Comparison of ENCODE assay signal across 21 cellular contexts in genomic region chr1:9152535-9152934, GRCh38.
"Had no signal": no experiment of that assay in that cellular context is flagged by ENCODE, and none has a peak within 500 bp of the region (broad histone marks: within the 10 kb centered on the region; RNA-seq: fewer than 3 reads in every experiment).

No MANE protein-coding gene starts in this region.

- H3K27me3 Mint-ChIP-seq: activated CD4-positive, alpha-beta T cell treated with anti-CD3 and anti-CD28 coated beads, Interleukin-2, amount 10 ng/mL, durations not matched to agents 7 days and 5 days; progenitor cell of endocrine pancreas; stimulated activated naive CD8-positive, alpha-beta T cell treated with anti-CD3 and anti-CD28 coated beads, Interleukin-15, Interleukin-2, amounts not matched to agents 100 ng/mL and 50 ng/mL, for 24 hours had no signal

- H3K27ac ChIP-seq: hepatocyte had no signal

- H3K27me3 ChIP-seq: ascending aorta, breast epithelium, hepatocyte had no signal

- H3K9me3 ChIP-seq: ascending aorta, breast epithelium had no signal

- ATAC-seq: activated CD8-positive, alpha-beta T cell treated with anti-CD3 and anti-CD28 coated beads, Interleukin-2, amount 10 ng/mL, durations not matched to agents 7 days and 5 days; right cardiac atrium had no signal

- H3K27ac Mint-ChIP-seq: activated CD4-positive, alpha-beta T cell treated with anti-CD3 and anti-CD28 coated beads, Interleukin-2, amount 10 ng/mL, durations not matched to agents 7 days and 5 days; activated CD8-positive, alpha-beta T cell treated with anti-CD3 and anti-CD28 coated beads, Interleukin-2, amount 10 ng/mL, durations not matched to agents 7 days and 5 days; activated naive CD4-positive, alpha-beta T cell treated with anti-CD3 and anti-CD28 coated beads for 36 hours; activated T-cell treated with anti-CD3 and anti-CD28 coated beads, Interleukin-2, amount 50 U/mL, for 24 hours; activated T-helper 2 cell treated with anti-CD3 and anti-CD28 coated beads, Interferon-gamma antibody, Interleukin-2, Interleukin-4, amounts not matched to agents 10 μg/mL and 5 μg/mL and 100 μg/mL, durations not matched to agents 14 hours and 24 hours and 36 hours; progenitor cell of endocrine pancreas; stimulated activated naive CD8-positive, alpha-beta T cell treated with anti-CD3 and anti-CD28 coated beads, Interleukin-15, Interleukin-2, amounts not matched to agents 100 ng/mL and 50 ng/mL, for 24 hours had no signal

- DNase-seq: activated CD4-positive, alpha-beta T cell treated with anti-CD3 and anti-CD28 coated beads, Interleukin-2, amount 10 ng/mL, durations not matched to agents 7 days and 5 days; activated CD8-positive, alpha-beta T cell treated with anti-CD3 and anti-CD28 coated beads, Interleukin-2, amount 10 ng/mL, durations not matched to agents 7 days and 5 days; activated naive CD4-positive, alpha-beta T cell treated with anti-CD3 and anti-CD28 coated beads for 36 hours; activated T-cell treated with anti-CD3 and anti-CD28 coated beads, Interleukin-2, amount 50 U/mL, for 24 hours; cerebellar nuclear complex; cortex of kidney; effector CD4-positive, alpha-beta T cell; mammary epithelial cell; right cardiac atrium; stimulated activated CD4-positive, alpha-beta T cell treated with anti-CD3 and anti-CD28 coated beads, Interleukin-15, amount 100 ng/mL, for 24 hours; stimulated activated CD4-positive, alpha-beta T cell treated with anti-CD3 and anti-CD28 coated beads, Interleukin-2, amount 100 ng/mL, for 48 hours; T-helper 1 cell; T-helper 9 cell; trophoblast cell had no signal

- H3K4me3 Mint-ChIP-seq: activated CD4-positive, alpha-beta T cell treated with anti-CD3 and anti-CD28 coated beads, Interleukin-2, amount 10 ng/mL, durations not matched to agents 7 days and 5 days; activated CD8-positive, alpha-beta T cell treated with anti-CD3 and anti-CD28 coated beads, Interleukin-2, amount 10 ng/mL, durations not matched to agents 7 days and 5 days; activated naive CD4-positive, alpha-beta T cell treated with anti-CD3 and anti-CD28 coated beads for 36 hours; activated T-cell treated with anti-CD3 and anti-CD28 coated beads, Interleukin-2, amount 50 U/mL, for 24 hours; neural crest cell; stimulated activated naive CD8-positive, alpha-beta T cell treated with anti-CD3 and anti-CD28 coated beads, Interleukin-15, Interleukin-2, amounts not matched to agents 100 ng/mL and 50 ng/mL, for 24 hours had no signal

- H3K4me2 ChIP-seq: hepatocyte had no signal

- H2AFZ ChIP-seq: hepatocyte had no signal

- H3K4me1 ChIP-seq: breast epithelium had no signal

- H3K36me3 ChIP-seq: breast epithelium had no signal

- H3K9me3 Mint-ChIP-seq: activated CD4-positive, alpha-beta T cell treated with anti-CD3 and anti-CD28 coated beads, Interleukin-2, amount 10 ng/mL, durations not matched to agents 7 days and 5 days; activated naive CD4-positive, alpha-beta T cell treated with anti-CD3 and anti-CD28 coated beads for 36 hours; activated T-cell treated with anti-CD3 and anti-CD28 coated beads, Interleukin-2, amount 50 U/mL, for 24 hours; activated T-helper 2 cell treated with anti-CD3 and anti-CD28 coated beads, Interferon-gamma antibody, Interleukin-2, Interleukin-4, amounts not matched to agents 10 μg/mL and 5 μg/mL and 100 μg/mL, durations not matched to agents 14 hours and 24 hours and 36 hours; neural crest cell; stimulated activated naive CD8-positive, alpha-beta T cell treated with anti-CD3 and anti-CD28 coated beads, Interleukin-15, Interleukin-2, amounts not matched to agents 100 ng/mL and 50 ng/mL, for 24 hours had no signal

- H3K4me3 ChIP-seq: ascending aorta, breast epithelium, hepatocyte had no signal

- H3K4me1 Mint-ChIP-seq: activated CD4-positive, alpha-beta T cell treated with anti-CD3 and anti-CD28 coated beads, Interleukin-2, amount 10 ng/mL, durations not matched to agents 7 days and 5 days; neural crest cell had no signal
